10 cellular contexts compared by ENCODE assay signal in the genomic region with DNA sequence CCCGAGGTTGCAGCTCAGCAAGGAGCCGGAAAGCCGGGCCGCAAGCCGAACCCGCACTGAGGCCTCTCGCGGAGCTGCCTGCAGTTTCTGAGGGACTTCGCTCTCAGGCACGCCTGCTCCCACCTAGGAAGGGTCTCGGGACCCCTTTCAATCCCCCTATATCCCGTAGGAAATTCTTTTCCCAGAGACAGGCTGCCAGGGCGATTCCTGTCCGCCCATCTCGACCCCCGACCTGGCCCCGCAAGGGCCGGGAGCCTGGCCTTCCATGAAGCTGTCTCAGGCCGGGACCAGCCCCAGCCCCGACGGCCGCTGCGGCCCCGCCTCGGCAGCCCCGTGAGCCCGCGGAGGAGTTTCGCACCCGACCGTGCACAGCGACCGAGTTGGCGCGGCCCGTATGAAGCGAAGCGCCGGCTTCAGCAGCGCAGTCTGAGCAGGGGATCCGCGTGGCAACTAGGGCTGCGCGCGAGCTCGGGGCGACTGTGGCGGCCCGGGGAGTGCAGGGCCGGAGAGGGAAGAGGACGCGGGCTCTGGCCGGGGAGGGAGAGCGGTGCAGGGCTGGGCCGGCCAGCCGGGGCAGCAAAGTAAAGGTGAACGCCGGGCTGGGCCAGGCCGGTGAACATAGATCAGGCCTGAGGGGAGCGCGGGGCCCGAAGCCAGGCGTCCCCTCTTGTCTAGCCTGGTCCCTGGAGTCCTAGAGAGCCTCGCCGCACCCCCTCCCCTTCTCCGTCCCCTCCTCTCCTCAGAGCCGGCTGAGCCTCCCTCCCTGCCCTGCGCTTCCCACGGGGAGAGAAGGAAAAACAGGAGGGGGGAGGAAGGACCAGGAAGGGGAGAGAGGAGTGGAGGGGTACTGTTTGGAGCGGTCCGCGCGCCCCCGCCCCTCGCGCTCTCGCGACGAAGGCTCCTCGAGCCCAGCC. TPM values are rescaled to one million over a fixed set of nuclear protein-coding genes. Genes with fewer than 3 reads are reported as not detected.
A peak's percentile ranks its signal among the peaks of the same experiment; 100 is the strongest.
DNase-seq lines count a peak whose midpoint lies in the region; ATAC-seq and TF ChIP-seq lines count a peak whose summit lies in the region.
"Had no signal": no experiment of that assay in that cellular context is flagged by ENCODE, and none has a peak within 500 bp of the region (broad histone marks: within the 10 kb centered on the region; RNA-seq: fewer than 3 reads in every experiment).

No MANE protein-coding gene starts in this region.

- peak overlapping the region; percentile 7 for H3K4me3 Mint-ChIP-seq in Calu3 (ENCODE audit: low read depth, unreplicated experiment)
- H3K4me3 Mint-ChIP-seq in naive thymus-derived CD8-positive, alpha-beta T cell: peak overlapping the region; percentile 54 to 87 (median 70)

- H3K27me3 Mint-ChIP-seq in Calu3 (ENCODE audit: unreplicated experiment): peaks cover 79% of the 10 kb centered on the region
- peaks cover 17 to 81% (median 50%) of the 10 kb centered on the region in 5 donors for H3K27me3 Mint-ChIP-seq in naive thymus-derived CD8-positive, alpha-beta T cell

- H3K27me3 ChIP-seq in IMR-90 (ENCODE audit: control insufficient read depth, insufficient read depth, low read length) (peaks cover 98% of the 10 kb centered on the region), mammary epithelial cell (ENCODE audit: insufficient read depth, low read length) (peaks cover 82% of the 10 kb centered on the region), dorsolateral prefrontal cortex (peaks cover 24 to 99% (median 86%) of the 10 kb centered on the region in 45 donors)

- no peak overlapping the region for H4K8ac ChIP-seq in IMR-90 (ENCODE audit: low read depth in 2 of 2, low read length in 2 of 2)

- H3K36me3 ChIP-seq in IMR-90 (ENCODE audit: control insufficient read depth, insufficient read depth, low read length) (no peaks in the 10 kb centered on the region), mammary epithelial cell (ENCODE audit: insufficient read depth, low read length) (no peaks in the 10 kb centered on the region)

- H2BK5ac ChIP-seq in IMR-90 (ENCODE audit: low read depth, low read length, poor library complexity, severe bottlenecking): no peak overlapping the region

- no peaks in the 10 kb centered on the region for H3K4me1 Mint-ChIP-seq in Calu3 (ENCODE audit: low read depth, unreplicated experiment)
- peaks cover 11 to 33% (median 27%) of the 10 kb centered on the region in 4 donors for H3K4me1 Mint-ChIP-seq in naive thymus-derived CD8-positive, alpha-beta T cell

- peak overlapping the region; percentile 61 for H2AFZ ChIP-seq in IMR-90 (replicated peaks; ENCODE audit: low read length, poor library complexity)
- peak overlapping the region; percentile 42 for H2AFZ ChIP-seq in mammary epithelial cell (ENCODE audit: low read depth, low read length)

- DNase-seq in Calu3: no peak
- DNase-seq in IMR-90: no peak
- no peak for DNase-seq in mammary epithelial cell
- DNase-seq in naive thymus-derived CD8-positive, alpha-beta T cell: no peak
- DNase-seq in globus pallidus (ENCODE audit: low spot score): no peak
- no peak for DNase-seq in dorsolateral prefrontal cortex
- DNase-seq: NCI-H226 had no signal

- in situ Hi-C loops in IMR-90 (cut with MboI; ENCODE audit: low sequenced_read_pairs): loop anchor here (25.0 kb wide), 1 partner anchor 551 kb away; no protein-coding TSS in a partner anchor
- in situ Hi-C loops in mammary epithelial cell (cut with MboI; ENCODE audit: low sequenced_read_pairs in 2 of 2): no loop called here

- H3K79me1 ChIP-seq in IMR-90 (ENCODE audit: low read depth in 1 of 2, low read length in 2 of 2): no peaks in the 10 kb centered on the region

- no peak for TF ChIP-seq RAD21 in IMR-90 (IDR thresholded peaks at IDR 0.05; ENCODE audit: low read length)

- H3K4me1 ChIP-seq in IMR-90 (ENCODE audit: control insufficient read depth, insufficient read depth, low read length) (no peaks in the 10 kb centered on the region; the same call in 1 of the 2 replicates), mammary epithelial cell (ENCODE audit: insufficient read depth, low read length) (peaks cover 10% of the 10 kb centered on the region)

- H3K56ac ChIP-seq in IMR-90 (ENCODE audit: extremely low read depth, insufficient read depth, low read length): no peak overlapping the region

- POLR2A ChIA-PET in IMR-90 (lab: Charles Lee; ENCODE audit: unreplicated experiment): no interaction called here
- POLR2A ChIA-PET in naive thymus-derived CD8-positive, alpha-beta T cell (lab: Charles Lee): no interaction called here

- TF ChIP-seq CTCF in Calu3 (IDR thresholded peaks at IDR 0.05; ENCODE audit: unreplicated experiment) (no peak), IMR-90 (conservative IDR thresholded peaks at IDR 0.05; ENCODE audit: low read depth, low read length) (no peak), mammary epithelial cell (conservative IDR thresholded peaks at IDR 0.05 in 1 of 2, IDR thresholded peaks at IDR 0.05 in 1 of 2; ENCODE audit: extremely low read depth in 1 of 2, insufficient read depth in 1 of 2, low read depth in 1 of 2, low read length in 2 of 2) (no peak), dorsolateral prefrontal cortex (IDR thresholded peaks at IDR 0.05 in 54 of 56, conservative IDR thresholded peaks at IDR 0.05 in 2 of 56; ENCODE audit: low read depth in 1 of 56, partially characterized antibody in 56 of 56) (no peak)

- no peak for TF ChIP-seq POLR2A in IMR-90 (IDR thresholded peaks at IDR 0.05; ENCODE audit: low read depth, low read length)

- H3K14ac ChIP-seq in IMR-90 (replicated peaks; ENCODE audit: low read depth, low read length): no peak overlapping the region

- CTCF ChIA-PET in Calu3 (lab: Charles Lee) (no interaction called here), IMR-90 (lab: Yijun Ruan, JAX) (no interaction called here), mammary epithelial cell (lab: Charles Lee; ENCODE audit: low non-redundant PET) (no interaction called here)

- H3K4me3 ChIP-seq in IMR-90 (ENCODE audit: insufficient read depth, low read depth, low read length): no peak overlapping the region
- H3K4me3 ChIP-seq in mammary epithelial cell (replicated peaks in 1 of 3; ENCODE audit: insufficient read depth in 1 of 3, low read depth in 2 of 3, low read length in 3 of 3): no peak overlapping the region
- peak overlapping the region in 14 of 59 donors; percentile 3 to 37 (median 19) for H3K4me3 ChIP-seq in dorsolateral prefrontal cortex

- no peak overlapping the region for H3K18ac ChIP-seq in IMR-90 (ENCODE audit: low read depth, low read length)

- no peak overlapping the region for H3K4me2 ChIP-seq in IMR-90 (ENCODE audit: low read depth, low read length)
- H3K4me2 ChIP-seq in mammary epithelial cell (ENCODE audit: insufficient read depth, low read depth, low read length): peak overlapping the region; percentile 30

- H2BK20ac ChIP-seq in IMR-90 (ENCODE audit: low read depth, low read length): no peak overlapping the region

- H3K36me3 Mint-ChIP-seq in Calu3 (ENCODE audit: insufficient read depth, unreplicated experiment): peaks cover 5% of the 10 kb centered on the region
- peaks cover 0 to 11% (median 0%) of the 10 kb centered on the region in 3 donors for H3K36me3 Mint-ChIP-seq in naive thymus-derived CD8-positive, alpha-beta T cell

- dilution Hi-C loops in IMR-90 (cut with HindIII; ENCODE audit: low sequenced_read_pairs, unreplicated experiment): no loop called here
- dilution Hi-C loops in mammary epithelial cell (cut with HindIII; ENCODE audit: low sequenced_read_pairs): no loop called here

- no TSS peak for BruUV-seq in Calu3 (replicated peaks; lab: Mats Ljungman, UMichigan)
- no TSS peak for BruUV-seq in IMR-90 (replicated peaks; lab: Mats Ljungman, UMichigan)
- BruUV-seq in mammary epithelial cell (replicated peaks; lab: Mats Ljungman, UMichigan): no TSS peak

- H3K9me3 ChIP-seq in IMR-90 (ENCODE audit: control insufficient read depth, insufficient read depth, low read length): peaks cover 5% of the 10 kb centered on the region; the same call in 1 of the 2 replicates
- H3K9me3 ChIP-seq in mammary epithelial cell (replicated peaks; ENCODE audit: insufficient read depth, low read length): peaks cover 4% of the 10 kb centered on the region

- peak; percentile 53 for ATAC-seq in IMR-90 (ENCODE audit: low read depth)
- ATAC-seq in naive thymus-derived CD8-positive, alpha-beta T cell: peak; percentile 67 to 68
- no peak for ATAC-seq in GM21529 (IDR thresholded peaks at IDR 0.05; ENCODE audit: unreplicated experiment)
- ATAC-seq in GM19397 (IDR thresholded peaks at IDR 0.05; ENCODE audit: unreplicated experiment): no peak

- H3K9ac ChIP-seq in IMR-90 (ENCODE audit: low read depth, low read length) (no peak overlapping the region), mammary epithelial cell (ENCODE audit: insufficient read depth, low read length) (no peak overlapping the region)

- no peak overlapping the region for H2BK120ac ChIP-seq in IMR-90 (ENCODE audit: low read depth, low read length)

- H3K4ac ChIP-seq in IMR-90 (ENCODE audit: low read depth, low read length): no peak overlapping the region

- H2AK5ac ChIP-seq in IMR-90 (ENCODE audit: low read depth, low read length): no peak overlapping the region

- H3K9me1 ChIP-seq in IMR-90 (ENCODE audit: insufficient read depth, low read length): no peaks in the 10 kb centered on the region

- no peak overlapping the region for H2AK9ac ChIP-seq in IMR-90 (replicated peaks; ENCODE audit: low read depth, low read length, poor library complexity)

- H3K27ac Mint-ChIP-seq in Calu3 (ENCODE audit: unreplicated experiment): no peak overlapping the region
- H3K27ac Mint-ChIP-seq in naive thymus-derived CD8-positive, alpha-beta T cell: no peak overlapping the region

- H3K9me3 Mint-ChIP-seq in Calu3 (ENCODE audit: low read depth, unreplicated experiment): no peaks in the 10 kb centered on the region
- no peaks in the 10 kb centered on the region for H3K9me3 Mint-ChIP-seq in naive thymus-derived CD8-positive, alpha-beta T cell

- H4K20me1 ChIP-seq in IMR-90 (ENCODE audit: insufficient read depth, low read length): peaks cover 6% of the 10 kb centered on the region; the same call in 1 of the 2 replicates
- H4K20me1 ChIP-seq in mammary epithelial cell (ENCODE audit: insufficient read depth, low read length): no peaks in the 10 kb centered on the region

- H4K91ac ChIP-seq in IMR-90 (ENCODE audit: insufficient read depth, low read depth, low read length): no peak overlapping the region

- H3K23ac ChIP-seq in IMR-90 (ENCODE audit: low read depth, low read length): no peak overlapping the region

- 3% methylated on average over 44 of the region's 80 CpGs; no CpG with 5 or more reads in 1 of the 2 experiments for WGBS in IMR-90 (ENCODE audit: extremely low coverage in 2 of 2, insufficient read length in 1 of 2), 2 experiments
- whole genome bisulfite sequencing in mammary epithelial cell (ENCODE audit: low coverage, missing lambda C conversion rate): 9% methylated on average over 22 of the region's 80 CpGs

- H4K5ac ChIP-seq in IMR-90 (ENCODE audit: low read depth, low read length): no peak overlapping the region

- H3K79me2 ChIP-seq in mammary epithelial cell (ENCODE audit: insufficient read depth, low read length): no peaks in the 10 kb centered on the region

- intact Hi-C loops in Calu3 (cut with micrococcal nuclease; ENCODE audit: unreplicated experiment) (no loop called here), IMR-90 (cut with micrococcal nuclease) (no loop called here), mammary epithelial cell (cut with micrococcal nuclease) (no loop called here), dorsolateral prefrontal cortex (cut with DNase I) (no loop called here)

- no peak overlapping the region for H3K27ac ChIP-seq in IMR-90 (ENCODE audit: insufficient read depth, low read length)
- no peak overlapping the region for H3K27ac ChIP-seq in mammary epithelial cell (ENCODE audit: insufficient read depth, low read depth, low read length)
- H3K27ac ChIP-seq in dorsolateral prefrontal cortex: no peak overlapping the region

- no peak overlapping the region for H2BK15ac ChIP-seq in IMR-90 (ENCODE audit: low read depth, low read length)

RNA-seq across cellular contexts. Expression of a gene that starts 0.9 kb away (rescaled TPM):
- total RNA-seq in Calu3 (2022): not detected in 2 replicates
- total RNA-seq in IMR-90 (2012; rRNA removed): not detected in 2 replicates
- polyA plus RNA-seq in IMR-90 (2012; rRNA removed): not detected in 2 replicates
- 0.01 and 0.04 TPM in 2 replicates for polyA plus RNA-seq in IMR-90 (2012; cell fraction: cytosol; rRNA removed)
- 0.02 TPM in 2 replicates for polyA plus RNA-seq in IMR-90 (2012; cell fraction: nucleus; rRNA removed; ENCODE audit: low replicate concordance)
- not detected for total RNA-seq in mammary epithelial cell
- polyA plus RNA-seq in mammary epithelial cell: not detected
- not detected for polyA minus RNA-seq in mammary epithelial cell
- total RNA-seq in naive thymus-derived CD8-positive, alpha-beta T cell: under 1 TPM in 1 of 2 experiments, not detected in 1; 0.13 TPM
- polyA plus RNA-seq in naive thymus-derived CD8-positive, alpha-beta T cell: under 1 TPM in 1 of 3 donors, not detected in 2; 0.06 TPM
- 1 to 10 TPM in 8 of 120 experiments, under 1 TPM in 102, not detected in 10; 0.16 to 1.5 (median 0.52) TPM for total RNA-seq in dorsolateral prefrontal cortex
- total RNA-seq: renal cortical epithelial cell had no signal

RNA-seq across cellular contexts. Expression of a gene that starts 30.1 kb away (rescaled TPM):
- 42.9 and 43.0 TPM in 2 replicates for total RNA-seq in Calu3 (2022)
- 47.5 and 48.6 TPM in 2 replicates for total RNA-seq in IMR-90 (2012; rRNA removed)
- polyA plus RNA-seq in IMR-90 (2012; rRNA removed): 24.7 and 27.0 TPM in 2 replicates
- polyA plus RNA-seq in IMR-90 (2012; cell fraction: cytosol; rRNA removed): 8.7 and 18.7 TPM in 2 replicates
- polyA plus RNA-seq in IMR-90 (2012; cell fraction: nucleus; rRNA removed; ENCODE audit: low replicate concordance): 19.3 and 46.1 TPM in 2 replicates
- total RNA-seq in mammary epithelial cell: 10 to 100 TPM; 17.0 to 37.6 TPM
- 41.6 TPM for polyA plus RNA-seq in mammary epithelial cell
- polyA minus RNA-seq in mammary epithelial cell: 56.0 TPM
- total RNA-seq in naive thymus-derived CD8-positive, alpha-beta T cell: 10 to 100 TPM; 66.9 to 71.3 TPM
- polyA plus RNA-seq in naive thymus-derived CD8-positive, alpha-beta T cell: 10 to 100 TPM; 18.7 to 31.1 (median 25.0) TPM
- total RNA-seq in dorsolateral prefrontal cortex: 10 to 100 TPM; 24.6 to 43.4 (median 32.7) TPM

Comparison
In these comparisons a context has a peak if more than half of its experiments do, and no peak if none do; other contexts are left out.
1. ATAC-seq: peak in IMR-90 (single experiment) and naive thymus-derived CD8-positive, alpha-beta T cell (2 of 2); none in GM21529 (single experiment) and GM19397 (single experiment).